In the genomic region with DNA sequence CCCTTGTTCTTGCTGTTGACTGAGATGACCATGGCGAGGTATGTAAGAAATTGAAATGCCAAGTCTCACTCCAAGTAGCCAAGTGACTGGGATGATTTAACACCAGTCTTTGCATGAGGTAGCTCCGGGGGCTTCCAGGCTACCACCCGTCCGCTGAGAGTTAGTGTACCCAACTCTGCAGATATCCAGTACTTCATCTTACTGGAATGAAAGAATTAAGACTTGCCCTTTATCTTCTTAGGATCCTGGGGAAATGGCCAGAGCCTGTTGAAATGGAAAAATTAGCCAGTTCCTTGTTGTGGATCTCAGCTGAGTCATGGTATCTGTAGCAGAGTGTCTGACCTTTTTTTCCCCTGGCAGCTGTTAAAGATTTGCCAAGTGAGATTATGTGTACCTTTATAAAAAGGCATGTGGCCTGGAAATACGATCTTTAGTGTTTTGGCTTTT, we compare ENCODE assay signal across 9 cellular contexts.
DNase-seq lines count a peak whose midpoint lies in the region; ATAC-seq and TF ChIP-seq lines count a peak whose summit lies in the region.
"Had no signal": no experiment of that assay in that cellular context is flagged by ENCODE, and none has a peak within 500 bp of the region (broad histone marks: within the 10 kb centered on the region; RNA-seq: fewer than 3 reads in every experiment).

No MANE protein-coding gene starts in this region.

- no peak overlapping the region for H3K4me3 Mint-ChIP-seq in CD8-positive, alpha-beta memory T cell
- H3K4me3 Mint-ChIP-seq: stimulated activated naive CD8-positive, alpha-beta T cell treated with anti-CD3 and anti-CD28 coated beads, Interleukin-15, Interleukin-2, amounts not matched to agents 100 ng/mL and 50 ng/mL, for 24 hours had no signal

- H3K36me3 ChIP-seq in CD8-positive, alpha-beta memory T cell (ENCODE audit: insufficient read depth, low read length): no peaks in the 10 kb centered on the region
- H3K36me3 ChIP-seq in esophagus squamous epithelium (peaks cover 0 to 2% (median 0%) of the 10 kb centered on the region in 3 donors), BE2C (no peaks in the 10 kb centered on the region)

- H3K36me3 Mint-ChIP-seq in CD8-positive, alpha-beta memory T cell: peaks cover 0 to 2% (median 0%) of the 10 kb centered on the region in 3 donors

- no peaks in the 10 kb centered on the region for H3K4me1 ChIP-seq in CD8-positive, alpha-beta memory T cell (ENCODE audit: insufficient read depth, low read length)
- H3K4me1 ChIP-seq in esophagus squamous epithelium (peaks cover 5 to 56% (median 36%) of the 10 kb centered on the region in 3 donors), BE2C (no peaks in the 10 kb centered on the region)

- 14 to 35% methylated on average over 4 to 5 of the region's 5 CpGs for WGBS in esophagus squamous epithelium, 2 donors

- no peak for TF ChIP-seq CTCF in esophagus squamous epithelium (IDR thresholded peaks at IDR 0.05)
- no peak for TF ChIP-seq CTCF in BE2C (IDR thresholded peaks at IDR 0.05; ENCODE audit: low read depth, low read length)

- no peaks in the 10 kb centered on the region for H3K4me1 Mint-ChIP-seq in CD8-positive, alpha-beta memory T cell

- peak overlapping the region; percentile 27 for H3K27ac ChIP-seq in CD8-positive, alpha-beta memory T cell (ENCODE audit: low read depth, low read length)
- H3K27ac ChIP-seq in esophagus squamous epithelium: peak overlapping the region; percentile 78 to 88 (median 88)

- CTCF ChIA-PET in CD8-positive, alpha-beta memory T cell (lab: Charles Lee): no interaction called here

- DNase-seq in CD8-positive, alpha-beta memory T cell: no peak
- DNase-seq in NCI-H226 (peak; percentile 60), esophagus squamous epithelium (lab: John Stamatoyannopoulos, UW) (no peak), myocyte (ENCODE audit: low read depth) (peak; percentile 80), NCI-H526 treated with DMSO at 0.1 percent for 48 hours (lab: John Stamatoyannopoulos, UW) (no peak), BE2C (no peak)
- no peak for DNase-seq in activated naive CD4-positive, alpha-beta T cell treated with Interleukin-2 at 50 U/mL for 16 hours

- intact Hi-C loops in esophagus squamous epithelium (cut with DNase I): no loop called here

- H3K27me3 Mint-ChIP-seq in CD8-positive, alpha-beta memory T cell: no peaks in the 10 kb centered on the region
- H3K27me3 Mint-ChIP-seq: stimulated activated naive CD8-positive, alpha-beta T cell treated with anti-CD3 and anti-CD28 coated beads, Interleukin-15, Interleukin-2, amounts not matched to agents 100 ng/mL and 50 ng/mL, for 24 hours had no signal

- POLR2A ChIA-PET in CD8-positive, alpha-beta memory T cell (lab: Charles Lee): no interaction called here

- H3K27me3 ChIP-seq in CD8-positive, alpha-beta memory T cell (ENCODE audit: insufficient read depth, low read length, poor library complexity, severe bottlenecking): no peaks in the 10 kb centered on the region
- H3K27me3 ChIP-seq in esophagus squamous epithelium (no peaks in the 10 kb centered on the region), BE2C (no peaks in the 10 kb centered on the region)

- no peak for ATAC-seq in HG02981 (IDR thresholded peaks at IDR 0.05; ENCODE audit: unreplicated experiment)

- H3K9me3 Mint-ChIP-seq in CD8-positive, alpha-beta memory T cell: no peaks in the 10 kb centered on the region
- H3K9me3 Mint-ChIP-seq: stimulated activated naive CD8-positive, alpha-beta T cell treated with anti-CD3 and anti-CD28 coated beads, Interleukin-15, Interleukin-2, amounts not matched to agents 100 ng/mL and 50 ng/mL, for 24 hours had no signal

- no peak overlapping the region for H3K27ac Mint-ChIP-seq in CD8-positive, alpha-beta memory T cell
- H3K27ac Mint-ChIP-seq: stimulated activated naive CD8-positive, alpha-beta T cell treated with anti-CD3 and anti-CD28 coated beads, Interleukin-15, Interleukin-2, amounts not matched to agents 100 ng/mL and 50 ng/mL, for 24 hours had no signal

- no peak overlapping the region for H3K4me3 ChIP-seq in CD8-positive, alpha-beta memory T cell (ENCODE audit: low read length)
- H3K4me3 ChIP-seq in esophagus squamous epithelium: peak overlapping the region in 1 of 4 donors; percentile 26
- no peak overlapping the region for H3K4me3 ChIP-seq in BE2C (ENCODE audit: low read depth, low read length)

- no peaks in the 10 kb centered on the region for H3K9me3 ChIP-seq in CD8-positive, alpha-beta memory T cell (ENCODE audit: low read length)
- H3K9me3 ChIP-seq in esophagus squamous epithelium (no peaks in the 10 kb centered on the region), BE2C (no peaks in the 10 kb centered on the region)

- no peak for TF ChIP-seq POLR2A in esophagus squamous epithelium (IDR thresholded peaks at IDR 0.05)

Comparison
In these comparisons a context has a peak if more than half of its experiments do, and no peak if none do; other contexts are left out.
1. DNase-seq: peak in NCI-H226 (single experiment) and myocyte (single experiment); none in CD8-positive, alpha-beta memory T cell (0 of 5), esophagus squamous epithelium (single experiment), NCI-H526 treated with DMSO at 0.1 percent for 48 hours (single experiment), BE2C (single experiment) and activated naive CD4-positive, alpha-beta T cell treated with Interleukin-2 at 50 U/mL for 16 hours (single experiment).